8 cellular contexts compared by ENCODE assay signal in genomic region chr15:63188937-63189871, GRCh38. TPM values are rescaled to one million over a fixed set of nuclear protein-coding genes. Genes with fewer than 3 reads are reported as not detected.
DNase-seq lines count a peak whose midpoint lies in the region; ATAC-seq, FAIRE-seq and TF ChIP-seq lines count a peak whose summit lies in the region.

Gene RAB8B, plus strand, starts transcription at chr15:63189606. Its CDS starts 19 bp downstream, at chr15:63189625.

- intact Hi-C loops in Right ventricle myocardium superior (cut with DNase I) (no loop called here), pancreas (cut with DNase I) (no loop called here), thyroid gland (cut with DNase I) (loop anchor here (10.0 kb wide), 1 partner anchor 86 kb away; the partner anchor contains the start of gene APH1B)

- H3K36me3 ChIP-seq in pancreas (no peaks in the 10 kb centered on the region), thyroid gland (no peaks in the 10 kb centered on the region)

- H3K27me3 ChIP-seq in pancreas (no peaks in the 10 kb centered on the region), thyroid gland (no peaks in the 10 kb centered on the region)

- H3K27me3 Mint-ChIP-seq in activated naive CD8-positive, alpha-beta T cell treated with anti-CD3 and anti-CD28 coated beads, Interleukin-2, amount 50 U/mL, for 24 hours: no peaks in the 10 kb centered on the region

- peak; percentile 76 for DNase-seq in NCI-H128 (lab: John Stamatoyannopoulos, UW; ENCODE audit: unreplicated experiment)
- DNase-seq in T follicular helper cell (ENCODE audit: low read depth): peak; percentile 97
- DNase-seq in activated naive CD8-positive, alpha-beta T cell treated with anti-CD3 and anti-CD28 coated beads, Interleukin-2, amount 50 U/mL, for 24 hours: peak; percentile 99
- peak; percentile 99 for DNase-seq in Right ventricle myocardium superior
- DNase-seq in pancreas: peak; percentile 95 to 100 (median 98)
- peak; percentile 98 to 99 for DNase-seq in thyroid gland

- H3K4me1 ChIP-seq in pancreas (peaks cover 0 to 11% (median 0%) of the 10 kb centered on the region in 3 donors), thyroid gland (peaks cover 7 to 24% of the 10 kb centered on the region in 2 donors)

- no peaks in the 10 kb centered on the region for H3K9me3 Mint-ChIP-seq in activated naive CD8-positive, alpha-beta T cell treated with anti-CD3 and anti-CD28 coated beads, Interleukin-2, amount 50 U/mL, for 24 hours

- ATAC-seq in HG02678 (IDR thresholded peaks at IDR 0.05; ENCODE audit: unreplicated experiment) (peak; percentile 80), Right ventricle myocardium superior (ENCODE audit: poor library complexity) (peak; percentile 99), pancreas (peak; percentile 97 to 99 (median 99))
- ATAC-seq in activated naive CD8-positive, alpha-beta T cell treated with anti-CD3 and anti-CD28 coated beads, Interleukin-2, amount 50 U/mL, for 24 hours: peak; percentile 85

- peak within 1 kb of the TSS in 2 of 4 donors; percentile 22 to 60 for H3K27ac ChIP-seq in pancreas
- H3K27ac ChIP-seq in thyroid gland: peak within 1 kb of the TSS; percentile 45 to 76 (median 52)

- H3K4me1 Mint-ChIP-seq in activated naive CD8-positive, alpha-beta T cell treated with anti-CD3 and anti-CD28 coated beads, Interleukin-2, amount 50 U/mL, for 24 hours: peaks cover 48% of the 10 kb centered on the region

- H3K27ac Mint-ChIP-seq in activated naive CD8-positive, alpha-beta T cell treated with anti-CD3 and anti-CD28 coated beads, Interleukin-2, amount 50 U/mL, for 24 hours: peak within 1 kb of the TSS; percentile 93

- H3K9me3 ChIP-seq in pancreas: no peaks in the 10 kb centered on the region
- H3K9me3 ChIP-seq in thyroid gland: no peaks in the 10 kb centered on the region

- WGBS in pancreas, 2 donors: 1% methylated on average over 68 to 77 of the region's 77 CpGs
- 1 to 3% methylated on average over 8 to 32 of the region's 77 CpGs for WGBS in thyroid gland, 2 donors

- FAIRE-seq in pancreas (lab: Jason Lieb, UNC): no peak

- TF ChIP-seq POLR2A in thyroid gland (IDR thresholded peaks at IDR 0.05): peak in 1 of 2 donors; percentile 69

- peak within 1 kb of the TSS; percentile 96 for H3K4me3 Mint-ChIP-seq in activated naive CD8-positive, alpha-beta T cell treated with anti-CD3 and anti-CD28 coated beads, Interleukin-2, amount 50 U/mL, for 24 hours

- H3K36me3 Mint-ChIP-seq in activated naive CD8-positive, alpha-beta T cell treated with anti-CD3 and anti-CD28 coated beads, Interleukin-2, amount 50 U/mL, for 24 hours (ENCODE audit: low read depth): peaks cover 30% of the 10 kb centered on the region

- TF ChIP-seq CTCF in GM12875 (IDR thresholded peaks at IDR 0.05; ENCODE audit: borderline replicate concordance, insufficient read depth, low read depth, low read length) (no peak), pancreas (IDR thresholded peaks at IDR 0.05) (no peak), thyroid gland (IDR thresholded peaks at IDR 0.05) (no peak)

- H3K4me3 ChIP-seq in GM12875 (ENCODE audit: low read depth, low read length): peak within 1 kb of the TSS; percentile 66
- peak within 1 kb of the TSS; percentile 39 to 51 (median 44) for H3K4me3 ChIP-seq in pancreas
- H3K4me3 ChIP-seq in thyroid gland (replicated peaks in 1 of 3): peak within 1 kb of the TSS; percentile 64 to 83 (median 74)

RNA-seq across cellular contexts. Expression of gene RAB8B, which starts in this region (rescaled TPM):
- total RNA-seq in Right ventricle myocardium superior (10.0 TPM), pancreas (10 to 100 TPM in 2 of 6 donors, 1 to 10 TPM in 4; 3.9 to 19.2 (median 6.6) TPM), thyroid gland (10 to 100 TPM; 17.6 to 36.0 (median 22.1) TPM)
- polyA plus RNA-seq in pancreas: 1 to 10 TPM; 2.0 to 4.3 TPM
